ENCODE assay signal across 12 cellular contexts in genomic region chr1:10724052-10724494, GRCh38.
DNase-seq lines count a peak whose midpoint lies in the region; ATAC-seq, FAIRE-seq and TF ChIP-seq lines count a peak whose summit lies in the region.
"Had no signal": no experiment of that assay in that cellular context is flagged by ENCODE, and none has a peak within 500 bp of the region (broad histone marks: within the 10 kb centered on the region; RNA-seq: fewer than 3 reads in every experiment).

No MANE protein-coding gene starts in this region.

- H3K27ac ChIP-seq in right cardiac atrium (ENCODE audit: low read length) (peak overlapping the region; percentile 96), substantia nigra (ENCODE audit: low read depth, low read length, poor library complexity, severe bottlenecking) (no peak overlapping the region)
- H3K27ac ChIP-seq: neutrophil had no signal

- no peaks in the 10 kb centered on the region for H3K9me3 ChIP-seq in right cardiac atrium (ENCODE audit: control insufficient read depth, low read length)
- H3K9me3 ChIP-seq: neutrophil had no signal

- H3K4me1 ChIP-seq in right cardiac atrium (ENCODE audit: control insufficient read depth, insufficient read depth, low read length): peaks cover 9% of the 10 kb centered on the region

- ATAC-seq in right cardiac atrium: peak; percentile 59 to 69
- ATAC-seq: stimulated activated naive CD8-positive, alpha-beta T cell treated with anti-CD3 and anti-CD28 coated beads, Interleukin-15, amount 100 ng/mL, for 72 hours had no signal

- FAIRE-seq in GM12891 (lab: Jason Lieb, UNC): no peak
- FAIRE-seq: A204.1, TTC549 had no signal

- no peak for TF ChIP-seq POLR2A in GM12891 (IDR thresholded peaks at IDR 0.05; ENCODE audit: low read depth, low read length)

- intact Hi-C loops in right cardiac atrium (cut with DNase I): no loop called here

- H3K27me3 ChIP-seq in right cardiac atrium (ENCODE audit: control insufficient read depth, insufficient read depth): no peaks in the 10 kb centered on the region
- H3K27me3 ChIP-seq: neutrophil had no signal

- 36% methylated on average over 12 of the region's 12 CpGs for WGBS in right cardiac atrium

- DNase-seq in DMS53 (lab: John Stamatoyannopoulos, UW): peak; percentile 59
- no peak for DNase-seq in DMS53 treated with DMSO at 0.1 percent for 48 hours (lab: John Stamatoyannopoulos, UW; ENCODE audit: unreplicated experiment)
- peak; percentile 36 for DNase-seq in SHP77 treated with DMSO at 0.1 percent for 48 hours (lab: John Stamatoyannopoulos, UW)
- DNase-seq in right cardiac atrium: peak; percentile 58 to 79 (median 73)
- DNase-seq in ureter (ENCODE audit: low spot score): peak; percentile 70
- DNase-seq in substantia nigra (lab: John Stamatoyannopoulos, UW): no peak
- DNase-seq in GM12891 (ENCODE audit: insufficient read length, low spot score): no peak
- DNase-seq in SW 1271 (lab: John Stamatoyannopoulos, UW): no peak
- DNase-seq: stimulated activated naive CD8-positive, alpha-beta T cell treated with anti-CD3 and anti-CD28 coated beads, Interleukin-15, amount 100 ng/mL, for 72 hours had no signal

- no peak overlapping the region for H3K4me3 ChIP-seq in right cardiac atrium (ENCODE audit: low read length)

TF ChIP-seq in GM12891, 5 proteins besides CTCF, POLR2A, EP300 and RAD21:
- TF ChIP-seq TAF1 (IDR thresholded peaks at IDR 0.05; ENCODE audit: low read depth, low read length): no peak
- no peak for TF ChIP-seq POU2F2 (IDR thresholded peaks at IDR 0.05; ENCODE audit: low read depth, low read length)
- TF ChIP-seq PAX5 (IDR thresholded peaks at IDR 0.05; ENCODE audit: insufficient read depth, low read length, severe bottlenecking): no peak
- TF ChIP-seq SPI1 (IDR thresholded peaks at IDR 0.05; ENCODE audit: low read depth, low read length): no peak
- no peak for TF ChIP-seq POLR2AphosphoS5 (IDR thresholded peaks at IDR 0.05; ENCODE audit: low read depth, low read length)

Comparison
In these comparisons a context has a peak if more than half of its experiments do, and no peak if none do; other contexts are left out.
1. DNase-seq: peak in DMS53 (single experiment), SHP77 treated with DMSO at 0.1 percent for 48 hours (single experiment), right cardiac atrium (3 of 3) and ureter (single experiment); none in DMS53 treated with DMSO at 0.1 percent for 48 hours (single experiment), substantia nigra (0 of 49), GM12891 (single experiment) and SW 1271 (0 of 2).